1 cellular context compared by ENCODE assay signal in the genomic region with DNA sequence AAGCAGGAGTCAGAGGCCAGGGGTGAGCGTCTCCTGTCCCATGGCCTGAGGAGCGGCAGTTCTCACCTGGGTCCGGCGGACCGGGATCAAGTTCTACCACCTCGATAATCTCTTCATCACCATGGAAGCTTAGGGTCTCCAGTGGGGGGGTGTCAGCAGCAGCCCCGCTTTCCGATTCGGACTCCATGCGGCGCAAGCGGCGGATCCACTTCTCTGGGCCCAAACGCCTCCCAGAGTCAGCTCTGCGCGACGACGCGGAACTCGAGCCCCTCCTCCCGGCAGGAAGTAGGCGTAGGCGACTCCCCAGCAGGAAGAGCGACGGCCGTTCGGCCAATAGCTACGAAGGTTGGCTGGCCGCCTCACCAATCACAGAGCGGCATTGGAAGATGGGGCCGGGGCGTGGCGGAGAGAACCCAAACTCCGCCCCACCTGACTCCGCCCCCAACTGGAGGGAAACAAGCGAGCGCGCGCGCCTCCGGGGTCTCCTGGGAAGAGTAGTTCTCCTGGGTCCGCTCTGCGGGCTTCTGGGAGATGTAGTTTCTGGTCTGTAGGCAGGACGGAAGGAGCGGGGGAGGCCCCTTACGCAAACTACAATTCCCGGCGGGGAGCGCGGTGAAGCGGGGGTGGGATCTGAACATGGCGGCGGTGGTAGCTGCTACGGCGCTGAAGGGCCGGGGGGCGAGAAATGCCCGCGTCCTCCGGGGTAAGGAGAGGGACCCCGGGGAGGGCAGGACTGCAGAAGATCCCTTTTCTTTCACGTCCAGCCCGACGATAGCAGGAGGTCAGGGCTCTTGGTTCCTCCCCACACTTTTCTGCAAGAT.
TF ChIP-seq lines count a peak whose summit lies in the region.

A gene with protein sequence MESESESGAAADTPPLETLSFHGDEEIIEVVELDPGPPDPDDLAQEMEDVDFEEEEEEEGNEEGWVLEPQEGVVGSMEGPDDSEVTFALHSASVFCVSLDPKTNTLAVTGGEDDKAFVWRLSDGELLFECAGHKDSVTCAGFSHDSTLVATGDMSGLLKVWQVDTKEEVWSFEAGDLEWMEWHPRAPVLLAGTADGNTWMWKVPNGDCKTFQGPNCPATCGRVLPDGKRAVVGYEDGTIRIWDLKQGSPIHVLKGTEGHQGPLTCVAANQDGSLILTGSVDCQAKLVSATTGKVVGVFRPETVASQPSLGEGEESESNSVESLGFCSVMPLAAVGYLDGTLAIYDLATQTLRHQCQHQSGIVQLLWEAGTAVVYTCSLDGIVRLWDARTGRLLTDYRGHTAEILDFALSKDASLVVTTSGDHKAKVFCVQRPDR (minus strand): TSS at position 238 of the 821 bp plus-strand sequence. CDS start 51 bp downstream, at position 187.
A gene with protein sequence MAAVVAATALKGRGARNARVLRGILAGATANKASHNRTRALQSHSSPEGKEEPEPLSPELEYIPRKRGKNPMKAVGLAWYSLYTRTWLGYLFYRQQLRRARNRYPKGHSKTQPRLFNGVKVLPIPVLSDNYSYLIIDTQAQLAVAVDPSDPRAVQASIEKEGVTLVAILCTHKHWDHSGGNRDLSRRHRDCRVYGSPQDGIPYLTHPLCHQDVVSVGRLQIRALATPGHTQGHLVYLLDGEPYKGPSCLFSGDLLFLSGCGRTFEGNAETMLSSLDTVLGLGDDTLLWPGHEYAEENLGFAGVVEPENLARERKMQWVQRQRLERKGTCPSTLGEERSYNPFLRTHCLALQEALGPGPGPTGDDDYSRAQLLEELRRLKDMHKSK (plus strand): TSS at position 620 of the 821 bp plus-strand sequence. CDS start 17 bp downstream, at position 637.

TF ChIP-seq in IMR-90, 13 proteins besides CTCF, POLR2A, EP300 and RAD21 (continued from another document):
- TF ChIP-seq RFX5 (IDR thresholded peaks at IDR 0.05; ENCODE audit: low read depth, low read length) (no peak), BHLHE40 (IDR thresholded peaks at IDR 0.05; ENCODE audit: low read depth, low read length) (no peak), CEBPB (IDR thresholded peaks at IDR 0.05; ENCODE audit: low read depth, low read length) (0 out of 2 replicates have a peak, but pooled peaks have one; percentile 58), NFE2L2 (IDR thresholded peaks at IDR 0.05; ENCODE audit: low read depth, low read length) (no peak)
